36 cellular contexts compared by ENCODE assay signal in the genomic region with DNA sequence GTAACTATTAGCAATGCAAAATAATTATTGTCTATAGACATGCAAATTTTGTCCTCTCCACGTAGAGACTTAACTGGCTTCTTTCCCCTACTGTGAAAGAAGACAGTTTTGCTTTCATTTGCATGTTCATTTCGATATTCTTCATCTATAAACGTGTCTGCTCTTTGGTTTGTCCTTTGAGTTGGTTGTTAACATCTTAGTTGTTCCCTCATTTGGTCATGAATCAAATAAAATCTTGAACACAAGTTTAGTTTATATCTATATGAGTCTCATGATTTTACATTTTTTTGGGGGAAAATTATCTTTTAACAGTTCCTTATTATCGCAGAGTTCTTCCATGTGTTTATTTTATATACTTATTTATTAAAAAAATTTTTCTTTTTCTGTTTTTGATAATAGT.
A peak's percentile ranks its signal among the peaks of the same experiment; 100 is the strongest.
DNase-seq lines count a peak whose midpoint lies in the region; ATAC-seq, FAIRE-seq and TF ChIP-seq lines count a peak whose summit lies in the region.
"Had no signal": no experiment of that assay in that cellular context is flagged by ENCODE, and none has a peak within 500 bp of the region (broad histone marks: within the 10 kb centered on the region; RNA-seq: fewer than 3 reads in every experiment).

No MANE protein-coding gene starts in this region.

- no peaks in the 10 kb centered on the region for H3K36me3 ChIP-seq in GM23338 (ENCODE audit: insufficient read depth)
- H3K36me3 ChIP-seq in HEK293 (ENCODE audit: control insufficient read depth in 2 of 2, insufficient read depth in 1 of 2, low read length in 2 of 2), result no peaks in the 10 kb centered on the region
- H3K36me3 ChIP-seq: BE2C; BLaER1; BLaER1 treated with 17β-estradiol and CSF1 and Interleukin-3, amounts not matched to agents 10 nM and 100 nM had no signal

- TF ChIP-seq RAD21 in A549 (conservative IDR thresholded peaks at IDR 0.05 in 1 of 2, IDR thresholded peaks at IDR 0.05 in 1 of 2), result no peak

- H3K27ac Mint-ChIP-seq in GM23338, result no peak overlapping the region
- H3K27ac Mint-ChIP-seq: B cell; CD14-positive monocyte; CD4-positive, alpha-beta T cell; CD8-positive, alpha-beta memory T cell; CD8-positive, alpha-beta T cell had no signal

- FAIRE-seq in A549 (lab: Jason Lieb, UNC) (peak; percentile 84), frontal cortex (lab: Jason Lieb, UNC) (peak; percentile 40)
- FAIRE-seq: A204.1, D721Med had no signal

- H3K4me1 ChIP-seq in A549 (no peaks in the 10 kb centered on the region), GM23338 (ENCODE audit: insufficient read depth) (peaks cover 21% of the 10 kb centered on the region), HEK293 (ENCODE audit: control insufficient read depth, insufficient read depth, low read length) (no peaks in the 10 kb centered on the region)
- H3K4me1 ChIP-seq: BLaER1, Caco-2 had no signal

- H3K4me1 Mint-ChIP-seq in GM23338, result peaks cover 17% of the 10 kb centered on the region
- H3K4me1 Mint-ChIP-seq: B cell; CD14-positive monocyte; CD4-positive, alpha-beta memory T cell; CD8-positive, alpha-beta memory T cell had no signal

- no peaks in the 10 kb centered on the region for H3K36me3 Mint-ChIP-seq in GM23338 (ENCODE audit: low read depth)
- H3K36me3 Mint-ChIP-seq: CD14-positive monocyte; CD4-positive, alpha-beta memory T cell; CD4-positive, CD25-positive, alpha-beta regulatory T cell; CD8-positive, alpha-beta memory T cell; CD8-positive, alpha-beta T cell had no signal

- POLR2A ChIA-PET in A549 (lab: Yijun Ruan, JAX) (no interaction called here), HEK293 (lab: Yijun Ruan, JAX) (no interaction called here)

- no peaks in the 10 kb centered on the region for H3K27me3 Mint-ChIP-seq in GM23338 (ENCODE audit: insufficient read depth, low read depth, poor library complexity)

- no peak overlapping the region for H3K4me2 ChIP-seq in A549
- H3K4me2 ChIP-seq in GM23338, result peak overlapping the region; percentile 59; the same call in 1 of the 2 replicates
- H3K4me2 ChIP-seq: BLaER1; BLaER1 treated with 17β-estradiol and CSF1 and Interleukin-3, amounts not matched to agents 10 nM and 100 nM had no signal

- TF ChIP-seq POLR2A in A549 (IDR thresholded peaks at IDR 0.05; ENCODE audit: low read length), result no peak

- CTCF ChIA-PET in A549 (lab: Yijun Ruan, JAX) (interaction anchor here (1.0 to 10.0 kb wide), 3 partner anchors 13 to 103 kb away, joined by 4 to 61 read pairs (median 5); no protein-coding TSS in a partner anchor), HEK293 (lab: Yijun Ruan, JAX) (interaction anchor here (1.4 to 2.5 kb wide), 2 partner anchors 13 to 14 kb away, joined by 3 to 10 read pairs; no protein-coding TSS in a partner anchor)

- H3K27me3 ChIP-seq in GM23338 (ENCODE audit: insufficient read depth), result no peaks in the 10 kb centered on the region
- H3K27me3 ChIP-seq: BE2C; BLaER1; BLaER1 treated with 17β-estradiol and CSF1 and Interleukin-3, amounts not matched to agents 10 nM and 100 nM had no signal

- WGBS in A549 (ENCODE audit: missing lambda C conversion rate), result 6% methylated on average over 4 of the region's 4 CpGs

- no peak overlapping the region for H3K4me3 Mint-ChIP-seq in GM23338
- H3K4me3 Mint-ChIP-seq: B cell; CD4-positive, alpha-beta memory T cell; CD4-positive, alpha-beta T cell; CD4-positive, CD25-positive, alpha-beta regulatory T cell; CD8-positive, alpha-beta memory T cell; CD8-positive, alpha-beta T cell had no signal

- no peaks in the 10 kb centered on the region for H4K20me1 ChIP-seq in GM23338 (replicated peaks; ENCODE audit: insufficient read depth)
- H4K20me1 ChIP-seq: BLaER1; BLaER1 treated with 17β-estradiol and CSF1 and Interleukin-3, amounts not matched to agents 10 nM and 100 nM had no signal

- H3K4me3 ChIP-seq in A549, result no peak overlapping the region
- H3K4me3 ChIP-seq in GM23338, result no peak overlapping the region
- no peak overlapping the region for H3K4me3 ChIP-seq in HEK293 (ENCODE audit: low read depth, low read length)
- H3K4me3 ChIP-seq: BLaER1; BLaER1 treated with 17β-estradiol and CSF1 and Interleukin-3, amounts not matched to agents 10 nM and 100 nM had no signal

- no peaks in the 10 kb centered on the region for H3K9me3 Mint-ChIP-seq in GM23338
- H3K9me3 Mint-ChIP-seq: CD4-positive, alpha-beta T cell; CD8-positive, alpha-beta T cell had no signal

- no peaks in the 10 kb centered on the region for H3K9me3 ChIP-seq in A549
- H3K9me3 ChIP-seq in HEK293 (ENCODE audit: control insufficient read depth, insufficient read depth, low read depth, low read length), result no peaks in the 10 kb centered on the region
- H3K9me3 ChIP-seq: BE2C; BLaER1; BLaER1 treated with 17β-estradiol and CSF1 and Interleukin-3, amounts not matched to agents 10 nM and 100 nM; Caco-2 had no signal

- ATAC-seq in A549 (no peak), GM23338 (no peak), GM21526 (IDR thresholded peaks at IDR 0.05; ENCODE audit: low FRiP score, unreplicated experiment) (no peak), GM18517 (IDR thresholded peaks at IDR 0.05; ENCODE audit: unreplicated experiment) (no peak)
- ATAC-seq: CD8-positive, alpha-beta T cell had no signal

- H3F3A ChIP-seq in GM23338 (replicated peaks; ENCODE audit: low read depth), result no peaks in the 10 kb centered on the region

- no peaks in the 10 kb centered on the region for H3K79me2 ChIP-seq in GM23338 (replicated peaks; ENCODE audit: insufficient read depth)

- DNase-seq in A549 (ENCODE audit: low read depth in 1 of 2, low spot score in 1 of 2) (no peak), GM23338 (ENCODE audit: low spot score) (no peak), frontal cortex (ENCODE audit: low spot score in 2 of 2) (no peak), NCI-H1048 (lab: John Stamatoyannopoulos, UW) (no peak)
- DNase-seq in stimulated activated CD4-positive, alpha-beta T cell treated with anti-CD3 and anti-CD28 coated beads, Interleukin-4, amount 100 ng/mL, for 4 hours, result no peak
- DNase-seq: 8988T; ACHN; AML-193; BE2C; C1 segment of cervical spinal cord; Caco-2; Calu3; CD4-positive, alpha-beta memory T cell; CD4-positive, alpha-beta T cell; CD4-positive, CD25-positive, alpha-beta regulatory T cell; CD8-positive, alpha-beta memory T cell; CD8-positive, alpha-beta T cell; COR-L47; DMS 273 treated with DMSO at 0.1 percent for 48 hours; DMS153; DMS53; DMS79; DMS79 treated with DMSO at 0.1 percent for 48 hours; DND-41; EL had no signal

- H3K27ac ChIP-seq in A549 (no peak overlapping the region), GM23338 (ENCODE audit: low read depth) (no peak overlapping the region), HEK293 (ENCODE audit: extremely low read depth, low read depth, low read length) (no peak overlapping the region)
- H3K27ac ChIP-seq: 22Rv1; BLaER1; BLaER1 treated with 17β-estradiol and CSF1 and Interleukin-3, amounts not matched to agents 10 nM and 100 nM; C4-2B had no signal

- no peaks in the 10 kb centered on the region for H3K9me2 ChIP-seq in GM23338 (ENCODE audit: insufficient read depth)

- TF ChIP-seq CTCF in A549 (IDR thresholded peaks at IDR 0.05) (no peak), GM23338 (conservative IDR thresholded peaks at IDR 0.05; ENCODE audit: low read depth in 2 of 2) (no peak), HEK293 (tag by site-specific recombination; IDR thresholded peaks at IDR 0.05) (no peak)

- H2AFZ ChIP-seq in GM23338, result no peak overlapping the region

- no peak for TF ChIP-seq EP300 in A549 (IDR thresholded peaks at IDR 0.05)

TF ChIP-seq in A549, 52 proteins besides CTCF, POLR2A, EP300 and RAD21:
- TF ChIP-seq CBX8 (IDR thresholded peaks at IDR 0.05) (0 out of 2 replicates have a peak, but pooled peaks have one; percentile 40), KDM1A (IDR thresholded peaks at IDR 0.05; ENCODE audit: low read depth) (no peak), RNF2 (IDR thresholded peaks at IDR 0.05; ENCODE audit: borderline replicate concordance, low read depth) (0 out of 2 replicates have a peak, but pooled peaks have one; percentile 27)

TF ChIP-seq in GM23338, 12 proteins besides CTCF, POLR2A, EP300 and RAD21 (continues in another document):
- TF ChIP-seq CREB1 (CRISPR knock-in tag; IDR thresholded peaks at IDR 0.05; ENCODE audit: low read depth), result no peak

TF ChIP-seq in HEK293, 187 proteins besides CTCF, POLR2A, EP300 and RAD21:
- no peak for TF ChIP-seq GLI2 (tag by site-specific recombination; IDR thresholded peaks at IDR 0.05; ENCODE audit: borderline replicate concordance, low read depth)
- TF ChIP-seq REPIN1 (tag by site-specific recombination; IDR thresholded peaks at IDR 0.05; ENCODE audit: low read depth), result no peak
- TF ChIP-seq KLF7 (tag by site-specific recombination; IDR thresholded peaks at IDR 0.05; ENCODE audit: borderline replicate concordance), result no peak
- no peak for TF ChIP-seq ZBTB17 (tag by site-specific recombination; IDR thresholded peaks at IDR 0.05)
- peak; percentile 99 for TF ChIP-seq ZNF510 (tag by site-specific recombination; IDR thresholded peaks at IDR 0.05; ENCODE audit: insufficient replicate concordance)
TF ChIP-seq in HEK293: peak in this region for 1.
